8 cellular contexts compared by ENCODE assay signal in the genomic region with DNA sequence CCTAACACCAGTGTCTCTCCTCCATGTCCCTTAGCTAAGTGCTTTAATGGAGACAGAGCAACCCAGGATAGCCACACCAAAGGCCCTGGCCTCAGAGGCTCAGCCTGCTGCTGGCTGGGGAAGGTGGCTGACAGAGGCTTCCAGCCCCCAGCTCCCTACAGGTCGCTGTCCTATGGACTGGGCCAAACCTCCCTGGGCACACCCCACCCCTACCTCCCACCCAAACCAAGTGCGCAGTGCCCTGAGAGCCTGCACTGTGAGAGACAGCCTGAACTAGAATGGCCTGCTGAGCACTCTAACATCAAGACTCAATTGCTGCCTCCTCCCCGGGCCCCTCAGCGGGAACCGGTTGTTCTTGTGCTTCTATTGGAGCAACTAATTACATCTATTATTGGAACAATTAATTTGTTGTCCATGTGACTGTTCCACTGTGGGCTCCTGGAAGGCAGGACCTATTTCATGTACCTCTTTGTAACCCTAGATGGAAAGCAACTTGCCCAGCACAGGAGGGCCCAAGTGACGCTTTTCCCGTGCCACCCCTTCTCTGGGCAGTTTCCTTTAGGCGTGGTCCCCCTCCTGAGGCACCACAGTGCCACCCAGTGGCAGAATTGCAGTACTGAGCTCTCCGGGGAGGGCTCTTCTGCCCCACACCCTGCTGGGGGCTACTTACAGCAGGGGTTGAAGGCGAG.
DNase-seq lines count a peak whose midpoint lies in the region; ATAC-seq and TF ChIP-seq lines count a peak whose summit lies in the region.

No MANE protein-coding gene starts in this region.

- intact Hi-C loops in lower leg skin (cut with DNase I; ENCODE audit: low total_unique reads) = loop anchor here (2.0 to 5.0 kb wide), 2 partner anchors 62 to 188 kb away; no protein-coding TSS in a partner anchor

- peak; percentile 93 for ATAC-seq in GM19023 (IDR thresholded peaks at IDR 0.05; ENCODE audit: unreplicated experiment)
- ATAC-seq in HG03139 (IDR thresholded peaks at IDR 0.05; ENCODE audit: unreplicated experiment) = peak; percentile 93

- H3K36me3 ChIP-seq in BJ (ENCODE audit: control insufficient read depth, insufficient read depth, low read length) = no peaks in the 10 kb centered on the region

- TF ChIP-seq CTCF in BJ (IDR thresholded peaks at IDR 0.05; ENCODE audit: insufficient read depth, low read depth, low read length) (peak; percentile 93), lower leg skin (IDR thresholded peaks at IDR 0.05) (no peak)

- POLR2A ChIA-PET in BJ (lab: Charles Lee) = no interaction called here

- 19 to 22% methylated on average over 10 of the region's 10 CpGs for WGBS in lower leg skin, 2 donors

- H3K27me3 ChIP-seq in BJ (ENCODE audit: control insufficient read depth, insufficient read depth, low read length) = 0 out of 2 replicates have a peak, but pooled peaks cover 2% of the 10 kb centered on the region

- no peak for TF ChIP-seq POLR2A in lower leg skin (IDR thresholded peaks at IDR 0.05)

- DNase-seq in BJ (ENCODE audit: low read depth) = no peak
- DNase-seq in NCI-H345 (lab: John Stamatoyannopoulos, UW) = peak; percentile 69
- DNase-seq in activated CD4-positive, alpha-beta T cell treated with anti-CD3 and anti-CD28 coated beads for 48 hours = peak; percentile 81
- DNase-seq in lower leg skin (ENCODE audit: low spot score in 2 of 2) = peak; percentile 38 to 87
- DNase-seq in stimulated activated CD4-positive, alpha-beta T cell treated with anti-CD3 and anti-CD28 coated beads, TNF-alpha, amount 100 ng/mL, for 4 hours (ENCODE audit: low read depth in 3 of 3) = peak; percentile 54 to 60 (median 58)

- H3K4me3 ChIP-seq in BJ (ENCODE audit: low read depth, low read length) (no peak overlapping the region), lower leg skin (ENCODE audit: low read depth, poor library complexity, severe bottlenecking) (no peak overlapping the region)

- H3K27ac ChIP-seq in cingulate gyrus (ENCODE audit: low read depth, low read length) = peak overlapping the region; percentile 66

- CTCF ChIA-PET in BJ (lab: Yijun Ruan, JAX) = interaction anchor here (0.6 to 2.9 kb wide), 23 partner anchors 9 to 196 kb away, joined by 3 to 56 read pairs (median 3); partner anchors contain the start of gene WAPL
